ENCODE assay signal across 1 cellular context in the genomic region with DNA sequence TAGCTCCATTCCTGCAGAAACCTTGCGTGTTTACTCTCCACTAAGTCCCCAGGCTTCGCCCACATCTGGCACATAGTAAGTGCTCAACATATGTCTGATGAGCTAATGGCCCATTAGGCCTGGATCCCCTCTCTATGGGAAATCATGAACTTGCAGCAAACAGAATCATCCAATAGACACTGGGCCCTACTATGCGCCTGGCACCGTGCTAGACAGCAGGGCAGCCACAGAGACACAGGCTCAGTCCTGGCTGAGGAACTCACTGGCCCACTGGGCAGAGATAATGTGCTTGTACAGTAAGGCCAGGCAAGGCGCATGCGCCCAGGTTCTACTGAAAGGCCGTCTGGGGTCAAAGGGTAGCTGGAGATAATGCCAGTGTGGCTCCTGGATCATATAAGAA.
TF ChIP-seq lines count a peak whose summit lies in the region.

No MANE protein-coding gene starts in this region.

TF ChIP-seq in H1, 55 proteins besides CTCF, POLR2A, EP300 and RAD21:
- TF ChIP-seq KDM5A (IDR thresholded peaks at IDR 0.05; ENCODE audit: low read length) (no peak), NANOG (IDR thresholded peaks at IDR 0.05; ENCODE audit: insufficient read depth, low read depth, low read length, poor library complexity, severe bottlenecking) (no peak), JUN (IDR thresholded peaks at IDR 0.05; ENCODE audit: low read depth, low read length) (no peak), CBX5 (IDR thresholded peaks at IDR 0.05; ENCODE audit: low read depth, low read length) (no peak), SRF (IDR thresholded peaks at IDR 0.05; ENCODE audit: low read depth, low read length) (no peak), TCF12 (IDR thresholded peaks at IDR 0.05; ENCODE audit: low read depth, low read length) (no peak), MAFK (IDR thresholded peaks at IDR 0.05; ENCODE audit: low read depth, low read length) (no peak), PHF8 (conservative IDR thresholded peaks at IDR 0.05; ENCODE audit: low read depth, low read length) (no peak), CHD1 (IDR thresholded peaks at IDR 0.05; ENCODE audit: low read depth, low read length) (no peak), KDM1A (IDR thresholded peaks at IDR 0.05; ENCODE audit: borderline replicate concordance, low read length) (no peak), BACH1 (IDR thresholded peaks at IDR 0.05; ENCODE audit: low read length) (no peak), TAF1 (IDR thresholded peaks at IDR 0.05; ENCODE audit: low read depth, low read length) (no peak), RBBP5 (IDR thresholded peaks at IDR 0.05; ENCODE audit: borderline replicate concordance, low read depth, low read length) (no peak), NRF1 (IDR thresholded peaks at IDR 0.05; ENCODE audit: low read depth, low read length) (no peak), CEBPB (IDR thresholded peaks at IDR 0.05; ENCODE audit: low read depth, low read length) (no peak)
- TF ChIP-seq, protein P1, sequence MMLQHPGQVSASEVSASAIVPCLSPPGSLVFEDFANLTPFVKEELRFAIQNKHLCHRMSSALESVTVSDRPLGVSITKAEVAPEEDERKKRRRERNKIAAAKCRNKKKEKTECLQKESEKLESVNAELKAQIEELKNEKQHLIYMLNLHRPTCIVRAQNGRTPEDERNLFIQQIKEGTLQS (IDR thresholded peaks at IDR 0.05; ENCODE audit: insufficient read depth, low read depth, low read length) = no peak
- TF ChIP-seq, protein P2, sequence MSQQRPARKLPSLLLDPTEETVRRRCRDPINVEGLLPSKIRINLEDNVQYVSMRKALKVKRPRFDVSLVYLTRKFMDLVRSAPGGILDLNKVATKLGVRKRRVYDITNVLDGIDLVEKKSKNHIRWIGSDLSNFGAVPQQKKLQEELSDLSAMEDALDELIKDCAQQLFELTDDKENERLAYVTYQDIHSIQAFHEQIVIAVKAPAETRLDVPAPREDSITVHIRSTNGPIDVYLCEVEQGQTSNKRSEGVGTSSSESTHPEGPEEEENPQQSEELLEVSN (IDR thresholded peaks at IDR 0.05) = no peak
